In genomic region chr13:99971576-99972189, GRCh38 we compare ENCODE assay signal across 9 cellular contexts. TPM values are rescaled to one million over a fixed set of nuclear protein-coding genes. Genes with fewer than 3 reads are reported as not detected.
DNase-seq lines count a peak whose midpoint lies in the region; ATAC-seq, FAIRE-seq and TF ChIP-seq lines count a peak whose summit lies in the region.
"Had no signal": no experiment of that assay in that cellular context is flagged by ENCODE, and none has a peak within 500 bp of the region (broad histone marks: within the 10 kb centered on the region; RNA-seq: fewer than 3 reads in every experiment).

Gene ZIC5 (minus strand): TSS chr13:99971767. CDS start chr13:99971603, 164 bp downstream.

- TF ChIP-seq RAD21 in Ishikawa (IDR thresholded peaks at IDR 0.05; ENCODE audit: low read depth), result no peak

- WGBS in tibial nerve, 2 donors, result 2 to 3% methylated on average over 14 to 21 of the region's 41 CpGs
- WGBS in small intestine, 3 donors, result 7 to 11% (median 10%) methylated on average over 41 of the region's 41 CpGs

- peaks cover 17% of the 10 kb centered on the region for H3K4me1 ChIP-seq in CD8-positive, alpha-beta memory T cell (ENCODE audit: insufficient read depth, low read length)
- H3K4me1 ChIP-seq in tibial nerve (peaks cover 0 to 39% (median 23%) of the 10 kb centered on the region in 4 donors), small intestine (ENCODE audit: control insufficient read depth in 2 of 2, insufficient read depth in 1 of 2, low read depth in 1 of 2, low read length in 1 of 2) (peaks cover 0 to 7% of the 10 kb centered on the region in 2 donors)
- H3K4me1 ChIP-seq: foreskin keratinocyte had no signal

- H3K27me3 Mint-ChIP-seq in CD8-positive, alpha-beta memory T cell, result peaks cover 74 to 78% of the 10 kb centered on the region in 2 donors
- peaks cover 68 to 71% of the 10 kb centered on the region in 2 donors for H3K27me3 Mint-ChIP-seq in natural killer cell (ENCODE audit: low read depth in 2 of 2)

- in situ Hi-C loops in astrocyte of the cerebellum (cut with HindIII; ENCODE audit: low sequenced_read_pairs), result no loop called here

- ATAC-seq in natural killer cell (no peak), GM18867 (IDR thresholded peaks at IDR 0.05; ENCODE audit: unreplicated experiment) (no peak), GM21526 (IDR thresholded peaks at IDR 0.05; ENCODE audit: low FRiP score, unreplicated experiment) (no peak)

- POLR2A ChIA-PET in CD8-positive, alpha-beta memory T cell (lab: Charles Lee), result no interaction called here

- H3K4me1 Mint-ChIP-seq in CD8-positive, alpha-beta memory T cell, result peaks cover 24 to 28% (median 24%) of the 10 kb centered on the region in 3 donors
- peaks cover 18 to 27% of the 10 kb centered on the region in 2 donors for H3K4me1 Mint-ChIP-seq in natural killer cell

- TF ChIP-seq EP300 in Ishikawa (IDR thresholded peaks at IDR 0.05; ENCODE audit: borderline replicate concordance) (no peak), tibial nerve (IDR thresholded peaks at IDR 0.05) (no peak)

- peaks cover 0 to 5% (median 2%) of the 10 kb centered on the region in 3 donors for H3K36me3 Mint-ChIP-seq in CD8-positive, alpha-beta memory T cell
- H3K36me3 Mint-ChIP-seq in natural killer cell, result peaks cover 17% of the 10 kb centered on the region

- no peaks in the 10 kb centered on the region for H3K36me3 ChIP-seq in CD8-positive, alpha-beta memory T cell (ENCODE audit: insufficient read depth, low read length)
- H3K36me3 ChIP-seq in tibial nerve (no peaks in the 10 kb centered on the region), small intestine (ENCODE audit: control insufficient read depth in 2 of 2, insufficient read depth in 2 of 2, low read length in 2 of 2) (no peaks in the 10 kb centered on the region)

- DNase-seq in CD8-positive, alpha-beta memory T cell, result no peak
- peak; percentile 82 for DNase-seq in astrocyte of the cerebellum (ENCODE audit: low read depth)
- DNase-seq in natural killer cell, result no peak
- DNase-seq in tibial nerve (ENCODE audit: low spot score in 2 of 2), result no peak
- no peak for DNase-seq in small intestine
- DNase-seq: foreskin keratinocyte had no signal

- H3K4me3 Mint-ChIP-seq in CD8-positive, alpha-beta memory T cell, result peak within 1 kb of the TSS; percentile 50 to 81 (median 66)
- peak within 1 kb of the TSS; percentile 58 for H3K4me3 Mint-ChIP-seq in natural killer cell

- H3K4me3 ChIP-seq in CD8-positive, alpha-beta memory T cell (ENCODE audit: low read length), result no peak within 1 kb of the TSS
- H3K4me3 ChIP-seq in astrocyte of the cerebellum (ENCODE audit: low read depth, low read length), result peak within 1 kb of the TSS; percentile 71
- H3K4me3 ChIP-seq in tibial nerve, result peak within 1 kb of the TSS in 1 of 4 donors; percentile 33
- peak within 1 kb of the TSS in 1 of 2 donors; percentile 62 for H3K4me3 ChIP-seq in small intestine (ENCODE audit: low read depth in 1 of 2, low read length in 2 of 2)

- intact Hi-C loops in natural killer cell (cut with micrococcal nuclease), result no loop called here

- no peak for TF ChIP-seq POLR2A in tibial nerve (IDR thresholded peaks at IDR 0.05)

- H3K9me3 Mint-ChIP-seq in CD8-positive, alpha-beta memory T cell, result peaks cover 17 to 57% (median 52%) of the 10 kb centered on the region in 5 donors
- peaks cover 0 to 4% of the 10 kb centered on the region in 2 donors for H3K9me3 Mint-ChIP-seq in natural killer cell

- no peak within 1 kb of the TSS for H3K27ac ChIP-seq in CD8-positive, alpha-beta memory T cell (ENCODE audit: low read depth, low read length)
- H3K27ac ChIP-seq in tibial nerve (no peak within 1 kb of the TSS), small intestine (ENCODE audit: low read depth in 1 of 2, low read length in 1 of 2) (no peak within 1 kb of the TSS)
- H3K27ac ChIP-seq: foreskin keratinocyte had no signal

- H3K27ac Mint-ChIP-seq in CD8-positive, alpha-beta memory T cell, result peak within 1 kb of the TSS in 4 of 8 donors; percentile 66 to 97 (median 73)
- H3K27ac Mint-ChIP-seq in natural killer cell, result peak within 1 kb of the TSS in 1 of 2 donors; percentile 66

- no peak for FAIRE-seq in small intestine (lab: Jason Lieb, UNC)

- H3K9me3 ChIP-seq in CD8-positive, alpha-beta memory T cell (ENCODE audit: low read length), result peaks cover 16% of the 10 kb centered on the region
- H3K9me3 ChIP-seq in tibial nerve, result peaks cover 0 to 14% (median 0%) of the 10 kb centered on the region in 4 donors
- no peaks in the 10 kb centered on the region for H3K9me3 ChIP-seq in small intestine (ENCODE audit: control insufficient read depth, low read depth)

- no peak for TF ChIP-seq CTCF in astrocyte of the cerebellum (IDR thresholded peaks at IDR 0.05; ENCODE audit: low read depth, low read length, missing control alignments)
- TF ChIP-seq CTCF in natural killer cell (IDR thresholded peaks at IDR 0.05), result no peak
- no peak for TF ChIP-seq CTCF in tibial nerve (IDR thresholded peaks at IDR 0.05)

- CTCF ChIA-PET in CD8-positive, alpha-beta memory T cell (lab: Charles Lee), result no interaction called here

- H3K27me3 ChIP-seq in CD8-positive, alpha-beta memory T cell (ENCODE audit: insufficient read depth, low read length, poor library complexity, severe bottlenecking), result peaks cover 81% of the 10 kb centered on the region
- H3K27me3 ChIP-seq in tibial nerve (peaks cover 13 to 95% of the 10 kb centered on the region in 2 donors), small intestine (ENCODE audit: control insufficient read depth in 2 of 2, insufficient read depth in 2 of 2, low read length in 2 of 2) (peaks cover 10 to 56% of the 10 kb centered on the region in 2 donors)

TF ChIP-seq in Ishikawa, 13 proteins besides CTCF, POLR2A, EP300 and RAD21:
- TF ChIP-seq USF1 (IDR thresholded peaks at IDR 0.05), result no peak
- peak; percentile 74 for TF ChIP-seq MAX (IDR thresholded peaks at IDR 0.05)
- TF ChIP-seq TCF12 (IDR thresholded peaks at IDR 0.05; ENCODE audit: low read depth), result no peak; the same call in 1 of the 2 replicates
- TF ChIP-seq ZBTB7A (IDR thresholded peaks at IDR 0.05; ENCODE audit: low read depth), result 0 out of 2 replicates have a peak, but pooled peaks have one; percentile 45
- TF ChIP-seq CREB1 (IDR thresholded peaks at IDR 0.05; ENCODE audit: low read depth), result no peak
- TF ChIP-seq FOXM1 (IDR thresholded peaks at IDR 0.05; ENCODE audit: borderline replicate concordance, low read depth), result no peak
- TF ChIP-seq EGR1 (IDR thresholded peaks at IDR 0.05), result no peak
- no peak for TF ChIP-seq TEAD4 (IDR thresholded peaks at IDR 0.05)

RNA-seq across cellular contexts. Expression of gene ZIC5, which starts in this region (rescaled TPM):
- total RNA-seq in CD8-positive, alpha-beta memory T cell, result not detected
- not detected for polyA plus RNA-seq in CD8-positive, alpha-beta memory T cell
- not detected for total RNA-seq in natural killer cell
- total RNA-seq in tibial nerve, result not detected
- under 1 TPM in 1 of 3 donors, not detected in 2; 0.01 TPM for polyA plus RNA-seq in small intestine
- total RNA-seq: foreskin keratinocyte had no signal
- polyA plus RNA-seq: foreskin keratinocyte had no signal
